Comparison of ENCODE assay signal across 21 cellular contexts in the genomic region with DNA sequence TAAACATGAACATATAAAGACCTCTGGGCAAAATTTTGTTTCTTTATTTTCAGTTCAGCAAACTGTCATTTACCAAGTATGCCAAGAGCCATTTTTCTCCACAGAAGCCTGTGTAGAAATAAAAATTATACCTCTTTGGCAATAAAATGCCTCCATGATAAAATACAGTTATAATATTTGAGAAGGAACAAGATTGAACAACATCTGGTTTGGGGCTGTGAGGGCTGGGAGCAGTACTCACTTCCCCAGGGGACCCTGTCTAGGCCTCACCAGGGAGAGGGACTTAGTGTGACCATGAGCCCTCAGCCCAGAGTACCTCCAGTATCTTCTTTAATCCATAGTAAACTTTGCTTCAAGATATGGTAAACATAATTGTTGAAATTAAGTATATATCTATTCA.
DNase-seq lines count a peak whose midpoint lies in the region; ATAC-seq and TF ChIP-seq lines count a peak whose summit lies in the region.
"Had no signal": no experiment of that assay in that cellular context is flagged by ENCODE, and none has a peak within 500 bp of the region (broad histone marks: within the 10 kb centered on the region; RNA-seq: fewer than 3 reads in every experiment).

No MANE protein-coding gene starts in this region.

- peak overlapping the region; percentile 65 for H3K27ac Mint-ChIP-seq in dendritic cell treated with granulocyte-macrophage colony-stimulating factor and Interleukin-4, amounts not matched to agents 40 ng/mL and 50 ng/mL, for 4 days
- H3K27ac Mint-ChIP-seq in osteocyte (ENCODE audit: unreplicated experiment): peak overlapping the region; percentile 82
- H3K27ac Mint-ChIP-seq: activated CD8-positive, alpha-beta memory T cell treated with anti-CD3 and anti-CD28 coated beads, Interleukin-2, amount 10 ng/mL, durations not matched to agents 7 days and 5 days; type B pancreatic cell had no signal

- peak in 1 of 5 donors; percentile 48 for DNase-seq in heart left ventricle
- DNase-seq in Right ventricle myocardium superior: no peak
- DNase-seq in osteocyte (ENCODE audit: extremely low spot score, unreplicated experiment): no peak
- DNase-seq in uterus: no peak
- DNase-seq in SJCRH30: no peak
- no peak for DNase-seq in mucosa of descending colon
- DNase-seq: activated CD4-positive, CD25-positive, alpha-beta regulatory T cell treated with anti-CD3 and anti-CD28 coated beads, Interleukin-2, amount 50 U/mL, for 72 hours; activated CD8-positive, alpha-beta memory T cell treated with anti-CD3 and anti-CD28 coated beads, Interleukin-2, amount 10 ng/mL, durations not matched to agents 7 days and 5 days; activated gamma-delta T cell treated with Interleukin-2 at 50 U/mL for 16 hours; aorta; dermis blood vessel endothelial cell; H7; naive B cell; NCI-H1930; NCI-H524 treated with DMSO at 0.1 percent for 48 hours; RPMI8226; T-helper 2 cell had no signal

- H3K36me3 Mint-ChIP-seq in dendritic cell treated with granulocyte-macrophage colony-stimulating factor and Interleukin-4, amounts not matched to agents 40 ng/mL and 50 ng/mL, for 4 days (ENCODE audit: low read depth): peaks cover 9% of the 10 kb centered on the region
- peaks cover 3% of the 10 kb centered on the region for H3K36me3 Mint-ChIP-seq in osteocyte (ENCODE audit: unreplicated experiment)
- H3K36me3 Mint-ChIP-seq: naive B cell had no signal

- no peaks in the 10 kb centered on the region for H3K36me3 ChIP-seq in heart left ventricle
- no peaks in the 10 kb centered on the region for H3K36me3 ChIP-seq in uterus
- H3K36me3 ChIP-seq in SJCRH30: no peaks in the 10 kb centered on the region
- no peaks in the 10 kb centered on the region for H3K36me3 ChIP-seq in mucosa of descending colon (ENCODE audit: low read depth)
- H3K36me3 ChIP-seq: prostate gland had no signal

- H3K27ac ChIP-seq in heart left ventricle (peak overlapping the region; percentile 72 to 93 (median 86)), uterus (peak overlapping the region; percentile 83), SJCRH30 (no peak overlapping the region)

- H3K4me1 ChIP-seq in heart left ventricle (peaks cover 19 to 79% (median 63%) of the 10 kb centered on the region in 12 donors), uterus (peaks cover 16 to 29% of the 10 kb centered on the region in 2 donors), SJCRH30 (peaks cover 34% of the 10 kb centered on the region), mucosa of descending colon (ENCODE audit: low read depth) (no peaks in the 10 kb centered on the region)

- H3K4me3 ChIP-seq in heart left ventricle (no peak overlapping the region), uterus (no peak overlapping the region), SJCRH30 (no peak overlapping the region), mucosa of descending colon (no peak overlapping the region)
- H3K4me3 ChIP-seq: prostate gland had no signal

- H3K27me3 ChIP-seq in heart left ventricle (no peaks in the 10 kb centered on the region), uterus (no peaks in the 10 kb centered on the region), SJCRH30 (no peaks in the 10 kb centered on the region)

- H3K9me3 ChIP-seq in heart left ventricle (no peaks in the 10 kb centered on the region), uterus (no peaks in the 10 kb centered on the region), SJCRH30 (replicated peaks) (no peaks in the 10 kb centered on the region), mucosa of descending colon (no peaks in the 10 kb centered on the region)
- H3K9me3 ChIP-seq: prostate gland had no signal

- H3K4me1 Mint-ChIP-seq in dendritic cell treated with granulocyte-macrophage colony-stimulating factor and Interleukin-4, amounts not matched to agents 40 ng/mL and 50 ng/mL, for 4 days (ENCODE audit: low read depth): peaks cover 36% of the 10 kb centered on the region
- peaks cover 43% of the 10 kb centered on the region for H3K4me1 Mint-ChIP-seq in osteocyte (ENCODE audit: unreplicated experiment)
- H3K4me1 Mint-ChIP-seq: activated CD8-positive, alpha-beta memory T cell treated with anti-CD3 and anti-CD28 coated beads, Interleukin-2, amount 10 ng/mL, durations not matched to agents 7 days and 5 days had no signal

- no peaks in the 10 kb centered on the region for H3K9me3 Mint-ChIP-seq in dendritic cell treated with granulocyte-macrophage colony-stimulating factor and Interleukin-4, amounts not matched to agents 40 ng/mL and 50 ng/mL, for 4 days
- H3K9me3 Mint-ChIP-seq in osteocyte (ENCODE audit: unreplicated experiment): no peaks in the 10 kb centered on the region
- H3K9me3 Mint-ChIP-seq: type B pancreatic cell had no signal

- H3K27me3 Mint-ChIP-seq in dendritic cell treated with granulocyte-macrophage colony-stimulating factor and Interleukin-4, amounts not matched to agents 40 ng/mL and 50 ng/mL, for 4 days: no peaks in the 10 kb centered on the region
- H3K27me3 Mint-ChIP-seq in osteocyte (ENCODE audit: unreplicated experiment): no peaks in the 10 kb centered on the region
- H3K27me3 Mint-ChIP-seq: activated CD8-positive, alpha-beta memory T cell treated with anti-CD3 and anti-CD28 coated beads, Interleukin-2, amount 10 ng/mL, durations not matched to agents 7 days and 5 days; naive B cell; type B pancreatic cell had no signal

- H3K4me3 Mint-ChIP-seq in dendritic cell treated with granulocyte-macrophage colony-stimulating factor and Interleukin-4, amounts not matched to agents 40 ng/mL and 50 ng/mL, for 4 days: no peak overlapping the region
- H3K4me3 Mint-ChIP-seq in osteocyte (ENCODE audit: unreplicated experiment): no peak overlapping the region
- H3K4me3 Mint-ChIP-seq: activated CD8-positive, alpha-beta memory T cell treated with anti-CD3 and anti-CD28 coated beads, Interleukin-2, amount 10 ng/mL, durations not matched to agents 7 days and 5 days; naive B cell; type B pancreatic cell had no signal

- no peak for TF ChIP-seq CTCF in heart left ventricle (IDR thresholded peaks at IDR 0.05)
- no peak for TF ChIP-seq CTCF in osteocyte (IDR thresholded peaks at IDR 0.05)
- TF ChIP-seq CTCF in uterus (IDR thresholded peaks at IDR 0.05): no peak
- no peak for TF ChIP-seq CTCF in mucosa of descending colon (IDR thresholded peaks at IDR 0.05)

- no peak for TF ChIP-seq POLR2A in heart left ventricle (IDR thresholded peaks at IDR 0.05)
- no peak for TF ChIP-seq POLR2A in uterus (IDR thresholded peaks at IDR 0.05)

- intact Hi-C loops in heart left ventricle (cut with DNase I) (loop anchor here in 4 of 10 donors (5.0 to 10.0 kb wide), 4 partner anchors 59 to 171 kb away; no protein-coding TSS in a partner anchor), Right ventricle myocardium superior (cut with DNase I) (no loop called here), uterus (cut with DNase I; ENCODE audit: low total_unique reads) (no loop called here), mucosa of descending colon (cut with DNase I, micrococcal nuclease) (no loop called here)
- intact Hi-C loops in dendritic cell treated with granulocyte-macrophage colony-stimulating factor and Interleukin-4, amounts not matched to agents 40 ng/mL and 50 ng/mL, for 4 days (cut with micrococcal nuclease): no loop called here

- ATAC-seq in heart left ventricle (no peak), Right ventricle myocardium superior (ENCODE audit: poor library complexity) (no peak), mucosa of descending colon (no peak), HG02870 (IDR thresholded peaks at IDR 0.05; ENCODE audit: unreplicated experiment) (no peak)
- ATAC-seq: activated CD8-positive, alpha-beta memory T cell treated with anti-CD3 and anti-CD28 coated beads, Interleukin-2, amount 10 ng/mL, durations not matched to agents 7 days and 5 days had no signal
